2 cellular contexts compared by ENCODE assay signal in the genomic region with DNA sequence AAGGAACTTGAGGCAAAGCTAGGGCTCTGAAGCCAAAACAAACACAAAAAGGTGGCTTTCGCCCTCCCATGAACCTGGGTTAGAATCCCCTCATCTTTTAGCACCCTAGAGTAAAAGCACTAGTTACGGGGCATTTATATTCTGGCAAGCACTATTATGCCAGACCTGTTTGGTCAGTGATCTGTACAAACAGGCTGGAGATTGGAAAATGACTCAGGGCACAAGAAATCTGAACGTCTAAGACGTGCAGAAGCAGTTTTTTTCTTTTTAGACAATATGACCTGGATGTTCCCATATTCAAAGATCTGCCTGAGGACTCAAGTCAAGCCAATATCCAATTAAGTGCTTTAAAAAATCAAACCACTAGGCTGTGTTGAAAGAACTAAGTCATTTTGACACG.
TF ChIP-seq lines count a peak whose summit lies in the region.

No MANE protein-coding gene starts in this region.

TF ChIP-seq in HCT116, 20 proteins besides CTCF, POLR2A, EP300 and RAD21:
- no peak for TF ChIP-seq CBX3 (IDR thresholded peaks at IDR 0.05; ENCODE audit: low read depth)
- no peak for TF ChIP-seq ELF1 (IDR thresholded peaks at IDR 0.05; ENCODE audit: borderline replicate concordance, low read depth)
- TF ChIP-seq, protein P1, sequence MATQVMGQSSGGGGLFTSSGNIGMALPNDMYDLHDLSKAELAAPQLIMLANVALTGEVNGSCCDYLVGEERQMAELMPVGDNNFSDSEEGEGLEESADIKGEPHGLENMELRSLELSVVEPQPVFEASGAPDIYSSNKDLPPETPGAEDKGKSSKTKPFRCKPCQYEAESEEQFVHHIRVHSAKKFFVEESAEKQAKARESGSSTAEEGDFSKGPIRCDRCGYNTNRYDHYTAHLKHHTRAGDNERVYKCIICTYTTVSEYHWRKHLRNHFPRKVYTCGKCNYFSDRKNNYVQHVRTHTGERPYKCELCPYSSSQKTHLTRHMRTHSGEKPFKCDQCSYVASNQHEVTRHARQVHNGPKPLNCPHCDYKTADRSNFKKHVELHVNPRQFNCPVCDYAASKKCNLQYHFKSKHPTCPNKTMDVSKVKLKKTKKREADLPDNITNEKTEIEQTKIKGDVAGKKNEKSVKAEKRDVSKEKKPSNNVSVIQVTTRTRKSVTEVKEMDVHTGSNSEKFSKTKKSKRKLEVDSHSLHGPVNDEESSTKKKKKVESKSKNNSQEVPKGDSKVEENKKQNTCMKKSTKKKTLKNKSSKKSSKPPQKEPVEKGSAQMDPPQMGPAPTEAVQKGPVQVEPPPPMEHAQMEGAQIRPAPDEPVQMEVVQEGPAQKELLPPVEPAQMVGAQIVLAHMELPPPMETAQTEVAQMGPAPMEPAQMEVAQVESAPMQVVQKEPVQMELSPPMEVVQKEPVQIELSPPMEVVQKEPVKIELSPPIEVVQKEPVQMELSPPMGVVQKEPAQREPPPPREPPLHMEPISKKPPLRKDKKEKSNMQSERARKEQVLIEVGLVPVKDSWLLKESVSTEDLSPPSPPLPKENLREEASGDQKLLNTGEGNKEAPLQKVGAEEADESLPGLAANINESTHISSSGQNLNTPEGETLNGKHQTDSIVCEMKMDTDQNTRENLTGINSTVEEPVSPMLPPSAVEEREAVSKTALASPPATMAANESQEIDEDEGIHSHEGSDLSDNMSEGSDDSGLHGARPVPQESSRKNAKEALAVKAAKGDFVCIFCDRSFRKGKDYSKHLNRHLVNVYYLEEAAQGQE (IDR thresholded peaks at IDR 0.05; ENCODE audit: low read depth) = no peak
- no peak for TF ChIP-seq ZFX (IDR thresholded peaks at IDR 0.05)
- no peak for TF ChIP-seq FOSL1 (IDR thresholded peaks at IDR 0.05; ENCODE audit: low read depth)
- no peak for TF ChIP-seq POLR2AphosphoS5 (IDR thresholded peaks at IDR 0.05; ENCODE audit: low read depth, low read length)
- TF ChIP-seq, protein P2, sequence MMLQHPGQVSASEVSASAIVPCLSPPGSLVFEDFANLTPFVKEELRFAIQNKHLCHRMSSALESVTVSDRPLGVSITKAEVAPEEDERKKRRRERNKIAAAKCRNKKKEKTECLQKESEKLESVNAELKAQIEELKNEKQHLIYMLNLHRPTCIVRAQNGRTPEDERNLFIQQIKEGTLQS (IDR thresholded peaks at IDR 0.05) = no peak
- no peak for TF ChIP-seq SIN3A (IDR thresholded peaks at IDR 0.05; ENCODE audit: low read depth)
- TF ChIP-seq CEBPB (IDR thresholded peaks at IDR 0.05; ENCODE audit: low read depth) = no peak
- TF ChIP-seq ZNF274 (IDR thresholded peaks at IDR 0.05; ENCODE audit: low read depth, low read length) = no peak
- TF ChIP-seq YY1 (IDR thresholded peaks at IDR 0.05; ENCODE audit: extremely low read depth, insufficient replicate concordance, low read depth, low read length) = no peak
- TF ChIP-seq EZH2phosphoT487 (IDR thresholded peaks at IDR 0.05; ENCODE audit: borderline replicate concordance) = no peak
- TF ChIP-seq EGR1 (IDR thresholded peaks at IDR 0.05; ENCODE audit: low read depth) = no peak
- TF ChIP-seq, protein P3, sequence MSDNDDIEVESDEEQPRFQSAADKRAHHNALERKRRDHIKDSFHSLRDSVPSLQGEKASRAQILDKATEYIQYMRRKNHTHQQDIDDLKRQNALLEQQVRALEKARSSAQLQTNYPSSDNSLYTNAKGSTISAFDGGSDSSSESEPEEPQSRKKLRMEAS (IDR thresholded peaks at IDR 0.05) = no peak
- TF ChIP-seq, protein P4, sequence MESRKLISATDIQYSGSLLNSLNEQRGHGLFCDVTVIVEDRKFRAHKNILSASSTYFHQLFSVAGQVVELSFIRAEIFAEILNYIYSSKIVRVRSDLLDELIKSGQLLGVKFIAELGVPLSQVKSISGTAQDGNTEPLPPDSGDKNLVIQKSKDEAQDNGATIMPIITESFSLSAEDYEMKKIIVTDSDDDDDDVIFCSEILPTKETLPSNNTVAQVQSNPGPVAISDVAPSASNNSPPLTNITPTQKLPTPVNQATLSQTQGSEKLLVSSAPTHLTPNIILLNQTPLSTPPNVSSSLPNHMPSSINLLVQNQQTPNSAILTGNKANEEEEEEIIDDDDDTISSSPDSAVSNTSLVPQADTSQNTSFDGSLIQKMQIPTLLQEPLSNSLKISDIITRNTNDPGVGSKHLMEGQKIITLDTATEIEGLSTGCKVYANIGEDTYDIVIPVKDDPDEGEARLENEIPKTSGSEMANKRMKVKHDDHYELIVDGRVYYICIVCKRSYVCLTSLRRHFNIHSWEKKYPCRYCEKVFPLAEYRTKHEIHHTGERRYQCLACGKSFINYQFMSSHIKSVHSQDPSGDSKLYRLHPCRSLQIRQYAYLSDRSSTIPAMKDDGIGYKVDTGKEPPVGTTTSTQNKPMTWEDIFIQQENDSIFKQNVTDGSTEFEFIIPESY (IDR thresholded peaks at IDR 0.05; ENCODE audit: extremely low read depth, insufficient replicate concordance, low read length) = no peak
- TF ChIP-seq SRF (IDR thresholded peaks at IDR 0.05; ENCODE audit: low read depth) = no peak

TF ChIP-seq in GM12891, 5 proteins besides CTCF, POLR2A, EP300 and RAD21:
- no peak for TF ChIP-seq TAF1 (IDR thresholded peaks at IDR 0.05; ENCODE audit: low read depth, low read length)
- TF ChIP-seq POU2F2 (IDR thresholded peaks at IDR 0.05; ENCODE audit: low read depth, low read length) = no peak
- TF ChIP-seq POLR2AphosphoS5 (IDR thresholded peaks at IDR 0.05; ENCODE audit: low read depth, low read length) = no peak
- TF ChIP-seq SPI1 (IDR thresholded peaks at IDR 0.05; ENCODE audit: low read depth, low read length) = no peak
- no peak for TF ChIP-seq PAX5 (IDR thresholded peaks at IDR 0.05; ENCODE audit: insufficient read depth, low read length, severe bottlenecking)
TF ChIP-seq in GM12891: peak in this region for 0.
